Comparison of ENCODE assay signal across 8 cellular contexts in genomic region chr3:66037986-66038369, GRCh38. TPM values are rescaled to one million over a fixed set of nuclear protein-coding genes. Genes with fewer than 3 reads are reported as not detected.
DNase-seq lines count a peak whose midpoint lies in the region; ATAC-seq and TF ChIP-seq lines count a peak whose summit lies in the region.

No MANE protein-coding gene starts in this region.

- TF ChIP-seq CTCF in C4-2B (conservative IDR thresholded peaks at IDR 0.05) (no peak), HFF-Myc (IDR thresholded peaks at IDR 0.05; ENCODE audit: low read depth, low read length, missing control alignments) (no peak), body of pancreas (IDR thresholded peaks at IDR 0.05) (no peak)

- TF ChIP-seq POLR2A in body of pancreas (IDR thresholded peaks at IDR 0.05), result no peak

- H3K27ac ChIP-seq in C4-2B, result peak overlapping the region; percentile 91
- peak overlapping the region; percentile 89 to 98 (median 97) for H3K27ac ChIP-seq in body of pancreas
- no peak overlapping the region for H3K27ac ChIP-seq in thymus (ENCODE audit: low read depth)

- WGBS in body of pancreas, 2 donors, result 0% methylated on average over 6 to 31 of the region's 31 CpGs
- 2% methylated on average over 31 of the region's 31 CpGs for WGBS in thymus

- H3K4me1 ChIP-seq in body of pancreas (peaks cover 36% of the 10 kb centered on the region), thymus (ENCODE audit: control insufficient read depth, insufficient read depth, low read length) (peaks cover 6% of the 10 kb centered on the region)

- DNase-seq in HFF-Myc (ENCODE audit: extremely low read depth, low read depth), result no peak
- peak; percentile 16 to 41 (median 30) for DNase-seq in body of pancreas
- no peak for DNase-seq in left lobe of liver (ENCODE audit: low spot score)
- DNase-seq in NCI-H2081 treated with DMSO at 0.1 percent for 48 hours (lab: John Stamatoyannopoulos, UW), result no peak

- no peaks in the 10 kb centered on the region for H3K36me3 ChIP-seq in body of pancreas (replicated peaks in 1 of 2; ENCODE audit: insufficient read depth in 1 of 2, low read depth in 2 of 2)
- H3K36me3 ChIP-seq in thymus (ENCODE audit: control insufficient read depth, insufficient read depth), result no peaks in the 10 kb centered on the region

- ATAC-seq in body of pancreas (no peak), left lobe of liver (peak; percentile 1), HG02973 (IDR thresholded peaks at IDR 0.05; ENCODE audit: unreplicated experiment) (no peak), GM21423 (IDR thresholded peaks at IDR 0.05; ENCODE audit: unreplicated experiment) (no peak)

- H3K27me3 ChIP-seq in body of pancreas, result no peaks in the 10 kb centered on the region
- H3K27me3 ChIP-seq in thymus (ENCODE audit: control insufficient read depth, insufficient read depth), result peaks cover 49% of the 10 kb centered on the region

- intact Hi-C loops in body of pancreas (cut with DNase I), result no loop called here

- H3K4me3 ChIP-seq in HFF-Myc (replicated peaks; ENCODE audit: low read depth, low read length) (peak overlapping the region; percentile 89), body of pancreas (peak overlapping the region; percentile 68 to 90), thymus (ENCODE audit: low read length) (peak overlapping the region; percentile 38)

- H3K9me3 ChIP-seq in body of pancreas (no peaks in the 10 kb centered on the region), thymus (ENCODE audit: control insufficient read depth) (no peaks in the 10 kb centered on the region)

RNA-seq across cellular contexts. Expression of gene MAGI1, which starts 0.7 kb away (rescaled TPM):
- 10 to 100 TPM; 44.2 to 63.6 TPM for total RNA-seq in body of pancreas
- 28.3 TPM for total RNA-seq in left lobe of liver
- 6.1 TPM for polyA plus RNA-seq in thymus

Comparison
In these comparisons a context has a peak if more than half of its experiments do, and no peak if none do; other contexts are left out.
1. DNase-seq: peak in body of pancreas (4 of 4); none in HFF-Myc (single experiment), left lobe of liver (single experiment) and NCI-H2081 treated with DMSO at 0.1 percent for 48 hours (single experiment).
2. H3K4me3 ChIP-seq: peak in every context shown above with its lines; median percentile 89 in HFF-Myc; 79 in body of pancreas; 38 in thymus.